Comparison of ENCODE assay signal across 28 cellular contexts in genomic region chr5:161414037-161414436, GRCh38.
"Had no signal": no experiment of that assay in that cellular context is flagged by ENCODE, and none has a peak within 500 bp of the region (broad histone marks: within the 10 kb centered on the region; RNA-seq: fewer than 3 reads in every experiment).

No MANE protein-coding gene starts in this region.

- H3K4me1 Mint-ChIP-seq: activated naive CD4-positive, alpha-beta T cell treated with anti-CD3 and anti-CD28 coated beads, Interleukin-2, amount 50 U/mL, for 24 hours; activated naive CD8-positive, alpha-beta T cell treated with anti-CD3 and anti-CD28 coated beads, Interleukin-2, amount 50 U/mL, for 24 hours; WTC11 had no signal

- DNase-seq: activated CD4-positive, alpha-beta T cell treated with anti-CD3 and anti-CD28 coated beads for 48 hours; activated CD4-positive, alpha-beta T cell treated with anti-CD3 and anti-CD28 coated beads, Interleukin-2, amount 50 U/mL, for 4 hours; activated CD4-positive, CD25-positive, alpha-beta regulatory T cell treated with anti-CD3 and anti-CD28 coated beads, Interleukin-2, amount 50 U/mL, for 72 hours; activated CD8-positive, alpha-beta memory T cell treated with anti-CD3 and anti-CD28 coated beads, Interleukin-2, amount 50 U/mL, for 48 hours; activated CD8-positive, alpha-beta T cell treated with anti-CD3 and anti-CD28 coated beads, Interleukin-2, amount 10 ng/mL, durations not matched to agents 7 days and 5 days; activated effector memory CD4-positive, alpha-beta T cell treated with Interleukin-2 at 50 U/mL for 16 hours; activated naive CD4-positive, alpha-beta T cell; activated naive CD8-positive, alpha-beta T cell treated with anti-CD3 and anti-CD28 coated beads, Interleukin-2, amount 50 U/mL, for 24 hours; activated T-cell treated with anti-CD3 and anti-CD28 coated beads, Interleukin-2, amount 50 U/mL, for 1 hour; amniotic stem cell; body of pancreas; NCI-H1105 treated with DMSO at 0.1 percent for 48 hours; NCI-H1436 treated with DMSO at 0.1 percent for 48 hours; NCI-H187; NCI-H2081; NCI-H526; NCI-H774; Right ventricle myocardium superior; RPMI8226; SW 1271 had no signal

- H3K36me3 Mint-ChIP-seq: activated naive CD4-positive, alpha-beta T cell treated with anti-CD3 and anti-CD28 coated beads, Interleukin-2, amount 50 U/mL, for 24 hours; WTC11 had no signal

- H3K9me3 Mint-ChIP-seq: activated naive CD4-positive, alpha-beta T cell treated with anti-CD3 and anti-CD28 coated beads, Interleukin-2, amount 50 U/mL, for 24 hours; activated naive CD8-positive, alpha-beta T cell treated with anti-CD3 and anti-CD28 coated beads, Interleukin-2, amount 50 U/mL, for 24 hours; activated T-helper 1 cell treated with anti-CD3 and anti-CD28 coated beads, Interleukin-12 subunit alpha, Interleukin-12 subunit beta, Interleukin-2, Interleukin-4 antibody, amounts not matched to agents 30 ng/mL and 10 ng/mL and 1 ng/mL, durations not matched to agents 14 hours and 24 hours and 36 hours; T-helper 1 cell treated with Interleukin-12 subunit alpha and Interleukin-12 subunit beta and Interleukin-4 antibody, amounts not matched to agents 30 μg/mL and 1 μg/mL, for 36 hours; WTC11 had no signal

- H3K27ac Mint-ChIP-seq: activated CD8-positive, alpha-beta T cell treated with anti-CD3 and anti-CD28 coated beads, Interleukin-2, amount 10 ng/mL, durations not matched to agents 7 days and 5 days; activated naive CD4-positive, alpha-beta T cell treated with anti-CD3 and anti-CD28 coated beads, Interleukin-2, amount 50 U/mL, for 24 hours; activated naive CD8-positive, alpha-beta T cell treated with anti-CD3 and anti-CD28 coated beads, Interleukin-2, amount 50 U/mL, for 24 hours; activated T-helper 1 cell treated with anti-CD3 and anti-CD28 coated beads, Interleukin-12 subunit alpha, Interleukin-12 subunit beta, Interleukin-2, Interleukin-4 antibody, amounts not matched to agents 30 ng/mL and 10 ng/mL and 1 ng/mL, durations not matched to agents 14 hours and 24 hours and 36 hours; T-helper 1 cell treated with Interleukin-12 subunit alpha and Interleukin-12 subunit beta and Interleukin-4 antibody, amounts not matched to agents 30 μg/mL and 1 μg/mL, for 36 hours; WTC11 had no signal

- H3K4me3 ChIP-seq: ascending aorta, body of pancreas, cardiac muscle cell, SJSA1 had no signal

- H3K9me3 ChIP-seq: ascending aorta, body of pancreas, SJSA1 had no signal

- H3K9ac ChIP-seq: KMS-11 had no signal

- H3K27ac ChIP-seq: ascending aorta, body of pancreas, cardiac muscle cell, KMS-11, SJSA1 had no signal

- H3K36me3 ChIP-seq: ascending aorta, cardiac muscle cell, SJSA1 had no signal

- H3K27me3 ChIP-seq: ascending aorta, body of pancreas, cardiac muscle cell, SJSA1 had no signal

- H3K4me3 Mint-ChIP-seq: activated CD8-positive, alpha-beta T cell treated with anti-CD3 and anti-CD28 coated beads, Interleukin-2, amount 10 ng/mL, durations not matched to agents 7 days and 5 days; activated naive CD4-positive, alpha-beta T cell treated with anti-CD3 and anti-CD28 coated beads, Interleukin-2, amount 50 U/mL, for 24 hours; activated naive CD8-positive, alpha-beta T cell treated with anti-CD3 and anti-CD28 coated beads, Interleukin-2, amount 50 U/mL, for 24 hours; activated T-helper 1 cell treated with anti-CD3 and anti-CD28 coated beads, Interleukin-12 subunit alpha, Interleukin-12 subunit beta, Interleukin-2, Interleukin-4 antibody, amounts not matched to agents 30 ng/mL and 10 ng/mL and 1 ng/mL, durations not matched to agents 14 hours and 24 hours and 36 hours; T-helper 1 cell treated with Interleukin-12 subunit alpha and Interleukin-12 subunit beta and Interleukin-4 antibody, amounts not matched to agents 30 μg/mL and 1 μg/mL, for 36 hours; WTC11 had no signal

- H3K4me1 ChIP-seq: ascending aorta, SJSA1 had no signal

- H3K4me2 ChIP-seq: KMS-11 had no signal

- H3K27me3 Mint-ChIP-seq: activated naive CD4-positive, alpha-beta T cell treated with anti-CD3 and anti-CD28 coated beads, Interleukin-2, amount 50 U/mL, for 24 hours; activated naive CD8-positive, alpha-beta T cell treated with anti-CD3 and anti-CD28 coated beads, Interleukin-2, amount 50 U/mL, for 24 hours had no signal
